In the genomic region with DNA sequence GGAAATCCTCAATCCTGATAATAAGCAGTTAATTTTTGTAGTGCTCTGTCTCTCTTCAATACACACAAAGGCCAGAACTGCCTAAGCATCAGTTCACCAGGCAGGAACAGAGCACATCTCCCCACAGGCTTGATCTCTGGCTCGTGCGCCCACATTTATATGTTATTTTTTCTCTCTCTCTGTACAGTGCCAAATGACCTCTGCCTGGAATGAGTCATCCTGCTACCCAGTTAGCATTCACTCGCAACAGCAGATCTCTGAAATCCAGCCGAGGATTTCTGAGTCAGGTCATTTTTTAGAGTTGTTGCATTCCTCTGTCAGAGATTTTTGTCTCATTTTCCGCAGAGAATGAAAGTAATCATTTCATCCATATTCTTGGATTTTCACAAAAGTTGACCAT, we compare ENCODE assay signal across 8 cellular contexts.
A peak's percentile ranks its signal among the peaks of the same experiment; 100 is the strongest.
DNase-seq lines count a peak whose midpoint lies in the region; ATAC-seq and TF ChIP-seq lines count a peak whose summit lies in the region.

No MANE protein-coding gene starts in this region.

- H3K4me2 ChIP-seq in fibroblast of lung (ENCODE audit: extremely low read depth, insufficient read depth, low read length) (no peak overlapping the region), neuronal stem cell (ENCODE audit: insufficient read depth, low read length, poor library complexity, severe bottlenecking) (no peak overlapping the region)

- ATAC-seq in HG02870 (IDR thresholded peaks at IDR 0.05; ENCODE audit: unreplicated experiment): no peak

- no peak overlapping the region for H2AK5ac ChIP-seq in neuronal stem cell (ENCODE audit: low read depth, low read length)

- H4K91ac ChIP-seq in neuronal stem cell (ENCODE audit: low read depth, low read length, poor library complexity): no peak overlapping the region

- no peak overlapping the region for H2BK120ac ChIP-seq in neuronal stem cell (ENCODE audit: low read depth, low read length)

- no peaks in the 10 kb centered on the region for H3K9me3 ChIP-seq in Peyer's patch
- no peaks in the 10 kb centered on the region for H3K9me3 ChIP-seq in fibroblast of lung (ENCODE audit: control insufficient read depth, insufficient read depth, low read depth, low read length)
- no peaks in the 10 kb centered on the region for H3K9me3 ChIP-seq in neuronal stem cell (replicated peaks in 1 of 2; ENCODE audit: control insufficient read depth in 2 of 2, insufficient read depth in 1 of 2, low read depth in 1 of 2, low read length in 2 of 2)

- H4K8ac ChIP-seq in neuronal stem cell (ENCODE audit: low read depth, low read length): no peak overlapping the region

- no peak overlapping the region for H2BK15ac ChIP-seq in neuronal stem cell (ENCODE audit: low read length)

- peaks cover 9% of the 10 kb centered on the region for H3K79me2 ChIP-seq in fibroblast of lung (ENCODE audit: control insufficient read depth, insufficient read depth, low read length)

- peaks cover 0 to 5% (median 0%) of the 10 kb centered on the region in 4 donors for H3K4me1 ChIP-seq in Peyer's patch
- peaks cover 41% of the 10 kb centered on the region for H3K4me1 ChIP-seq in fibroblast of lung (ENCODE audit: control insufficient read depth, extremely low read depth, insufficient read depth, low read length)
- peaks cover 0 to 3% of the 10 kb centered on the region in 2 donors for H3K4me1 ChIP-seq in neuronal stem cell (ENCODE audit: control insufficient read depth in 2 of 2, insufficient read depth in 1 of 2, low read depth in 1 of 2, low read length in 2 of 2)

- H3K27me3 ChIP-seq in Peyer's patch (no peaks in the 10 kb centered on the region), fibroblast of lung (ENCODE audit: control insufficient read depth, insufficient read depth, low read length) (no peaks in the 10 kb centered on the region), neuronal stem cell (ENCODE audit: control insufficient read depth in 3 of 3, insufficient read depth in 3 of 3, low read depth in 1 of 3, low read length in 3 of 3) (no peaks in the 10 kb centered on the region)

- no peaks in the 10 kb centered on the region for H4K20me1 ChIP-seq in fibroblast of lung (ENCODE audit: control insufficient read depth, extremely low read depth, insufficient read depth, low read length)

- H2AFZ ChIP-seq in fibroblast of lung (ENCODE audit: low read length) (no peak overlapping the region), neuronal stem cell (ENCODE audit: low read length) (peak overlapping the region; percentile 47)

- no peak overlapping the region for H3K23ac ChIP-seq in neuronal stem cell (ENCODE audit: low read depth, low read length, poor library complexity)

- H3K79me1 ChIP-seq in neuronal stem cell (ENCODE audit: low read depth, low read length): no peaks in the 10 kb centered on the region

- H3K27ac ChIP-seq in Peyer's patch (peak overlapping the region in 1 of 4 donors; percentile 61), fibroblast of lung (ENCODE audit: insufficient read depth, low read length) (peak overlapping the region; percentile 64), neuronal stem cell (replicated peaks; ENCODE audit: low read length) (no peak overlapping the region)

- DNase-seq in AG10803 (ENCODE audit: low read depth): peak; percentile 95
- DNase-seq in Peyer's patch: peak in 2 of 3 donors; percentile 17 to 53
- DNase-seq in fibroblast of lung (ENCODE audit: low read depth in 2 of 2): peak; percentile 98
- no peak for DNase-seq in neuronal stem cell (ENCODE audit: low spot score)
- no peak for DNase-seq in NCI-H1417 treated with DMSO at 0.1 percent for 48 hours (lab: John Stamatoyannopoulos, UW)
- DNase-seq in NK-92 (lab: John Stamatoyannopoulos, UW; ENCODE audit: unreplicated experiment): no peak
- DNase-seq in SKM-1 (lab: John Stamatoyannopoulos, UW; ENCODE audit: unreplicated experiment): no peak

- H3K18ac ChIP-seq in neuronal stem cell (ENCODE audit: low read length): no peak overlapping the region

- no peak overlapping the region for H2BK12ac ChIP-seq in neuronal stem cell (ENCODE audit: low read length)

- H3K9ac ChIP-seq in fibroblast of lung (ENCODE audit: insufficient read depth, low read length): no peak overlapping the region
- H3K9ac ChIP-seq in neuronal stem cell (ENCODE audit: low read depth, low read length, poor library complexity): no peak overlapping the region

- H3K4me3 ChIP-seq in AG10803 (ENCODE audit: low read length) (no peak overlapping the region), Peyer's patch (no peak overlapping the region), fibroblast of lung (replicated peaks in 1 of 4; ENCODE audit: control extremely low read depth in 1 of 4, insufficient read depth in 1 of 4, low read depth in 3 of 4, low read length in 4 of 4) (no peak overlapping the region), neuronal stem cell (ENCODE audit: low read length in 2 of 2) (no peak overlapping the region)

- H3K14ac ChIP-seq in neuronal stem cell (ENCODE audit: low read length): no peak overlapping the region

- H3K36me3 ChIP-seq in Peyer's patch: no peaks in the 10 kb centered on the region
- H3K36me3 ChIP-seq in fibroblast of lung (ENCODE audit: control insufficient read depth, insufficient read depth, low read length): peaks cover 17% of the 10 kb centered on the region
- no peaks in the 10 kb centered on the region for H3K36me3 ChIP-seq in neuronal stem cell (replicated peaks in 1 of 2; ENCODE audit: control insufficient read depth in 2 of 2, insufficient read depth in 2 of 2, low read length in 2 of 2)

- TF ChIP-seq POLR2A in Peyer's patch (IDR thresholded peaks at IDR 0.05): no peak

- no peak for TF ChIP-seq CTCF in AG10803 (conservative IDR thresholded peaks at IDR 0.05; ENCODE audit: low read length)
- TF ChIP-seq CTCF in Peyer's patch (IDR thresholded peaks at IDR 0.05): no peak
- no peak for TF ChIP-seq CTCF in fibroblast of lung (conservative IDR thresholded peaks at IDR 0.05 in 1 of 2, IDR thresholded peaks at IDR 0.05 in 1 of 2; ENCODE audit: low read depth in 1 of 2, low read length in 2 of 2)

- H3K4ac ChIP-seq in neuronal stem cell (ENCODE audit: low read length): no peak overlapping the region

- no peak overlapping the region for H2BK5ac ChIP-seq in neuronal stem cell (ENCODE audit: low read length)

- no CpG with 5 or more reads among the region's 5 CpGs for whole genome bisulfite sequencing in neuronal stem cell (ENCODE audit: extremely low coverage in 2 of 2, insufficient read length in 2 of 2, insufficient replicate concordance in 1 of 2), 2 donors

Comparison
In these comparisons a context has a peak if more than half of its experiments do, and no peak if none do; other contexts are left out.
1. DNase-seq: peak in AG10803 (single experiment), Peyer's patch (2 of 3) and fibroblast of lung (2 of 2); none in neuronal stem cell (single experiment), NCI-H1417 treated with DMSO at 0.1 percent for 48 hours (single experiment), NK-92 (single experiment) and SKM-1 (single experiment).